Comparison of ENCODE assay signal across 8 cellular contexts in genomic region chr7:100081535-100082102, GRCh38. TPM values are rescaled to one million over a fixed set of nuclear protein-coding genes. Genes with fewer than 3 reads are reported as not detected.
DNase-seq lines count a peak whose midpoint lies in the region; ATAC-seq and TF ChIP-seq lines count a peak whose summit lies in the region.

ZNF3 (minus strand) TSS chr7:100081723; CDS start chr7:100077357, 4,366 bp downstream.

- peak within 1 kb of the TSS; percentile 78 for H3K4me3 ChIP-seq in GM12865 (ENCODE audit: low read depth, low read length)
- peak within 1 kb of the TSS; percentile 95 to 97 for H3K4me3 ChIP-seq in testis

- peak within 1 kb of the TSS; percentile 93 for H3K4me3 Mint-ChIP-seq in activated naive CD8-positive, alpha-beta T cell

- peaks cover 17% of the 10 kb centered on the region for H3K4me1 ChIP-seq in testis

- H3K27ac Mint-ChIP-seq in activated naive CD8-positive, alpha-beta T cell = peak within 1 kb of the TSS; percentile 90

- ATAC-seq in HG02642 (IDR thresholded peaks at IDR 0.05; ENCODE audit: poor library complexity, unreplicated experiment) = peak; percentile 83
- peak; percentile 91 for ATAC-seq in omental fat pad (ENCODE audit: low FRiP score)

- H3K36me3 ChIP-seq in testis (ENCODE audit: low read depth, missing control alignments) = no peaks in the 10 kb centered on the region

- H3K9me3 Mint-ChIP-seq in activated naive CD8-positive, alpha-beta T cell (ENCODE audit: low read depth) = no peaks in the 10 kb centered on the region

- 1% methylated on average over 18 to 35 of the region's 55 CpGs for WGBS in testis, 2 donors

- no peak for TF ChIP-seq POLR2A in testis (IDR thresholded peaks at IDR 0.05)

- DNase-seq in GM12865 (ENCODE audit: low read depth) = peak; percentile 100
- peak; percentile 97 for DNase-seq in NCI-H1105 (lab: John Stamatoyannopoulos, UW)
- peak; percentile 97 for DNase-seq in SKM-1 treated with dmso at 0.1 percent for 144 hours (lab: John Stamatoyannopoulos, UW; ENCODE audit: unreplicated experiment)
- DNase-seq in glomerular visceral epithelial cell (ENCODE audit: extremely low spot score) = peak; percentile 98
- peak; percentile 90 for DNase-seq in omental fat pad (ENCODE audit: low spot score)
- peak; percentile 99 for DNase-seq in testis

- H3K4me1 Mint-ChIP-seq in activated naive CD8-positive, alpha-beta T cell (ENCODE audit: low read depth) = peaks cover 35% of the 10 kb centered on the region

- H3K36me3 Mint-ChIP-seq in activated naive CD8-positive, alpha-beta T cell = peaks cover 8% of the 10 kb centered on the region

- no peaks in the 10 kb centered on the region for H3K27me3 Mint-ChIP-seq in activated naive CD8-positive, alpha-beta T cell

- TF ChIP-seq CTCF in GM12865 (IDR thresholded peaks at IDR 0.05; ENCODE audit: insufficient read depth, low read depth, low read length, missing control alignments) (peak; percentile 88), omental fat pad (IDR thresholded peaks at IDR 0.05) (peak in 1 of 3 donors; percentile 81), testis (IDR thresholded peaks at IDR 0.05) (peak; percentile 93 to 98 (median 95))

- intact Hi-C loops in testis (cut with DNase I; ENCODE audit: low total_unique reads) = loop anchor here (10.0 kb wide), 1 partner anchor 87 kb away; no protein-coding TSS in a partner anchor

- H3K9me3 ChIP-seq in testis = no peaks in the 10 kb centered on the region

- peak within 1 kb of the TSS in 1 of 2 donors; percentile 71 for H3K27ac ChIP-seq in testis

- H3K27me3 ChIP-seq in testis = no peaks in the 10 kb centered on the region

RNA-seq across cellular contexts. Expression of gene ZNF3, which starts in this region (rescaled TPM):
- 10 to 100 TPM; 14.5 to 25.4 (median 17.9) TPM for total RNA-seq in omental fat pad
- 10 to 100 TPM; 24.7 to 27.7 TPM for total RNA-seq in testis
- 23.4 TPM for polyA plus RNA-seq in testis (ENCODE audit: insufficient read depth, low read depth, low replicate concordance)
